Comparison of ENCODE assay signal across 9 cellular contexts in the genomic region with DNA sequence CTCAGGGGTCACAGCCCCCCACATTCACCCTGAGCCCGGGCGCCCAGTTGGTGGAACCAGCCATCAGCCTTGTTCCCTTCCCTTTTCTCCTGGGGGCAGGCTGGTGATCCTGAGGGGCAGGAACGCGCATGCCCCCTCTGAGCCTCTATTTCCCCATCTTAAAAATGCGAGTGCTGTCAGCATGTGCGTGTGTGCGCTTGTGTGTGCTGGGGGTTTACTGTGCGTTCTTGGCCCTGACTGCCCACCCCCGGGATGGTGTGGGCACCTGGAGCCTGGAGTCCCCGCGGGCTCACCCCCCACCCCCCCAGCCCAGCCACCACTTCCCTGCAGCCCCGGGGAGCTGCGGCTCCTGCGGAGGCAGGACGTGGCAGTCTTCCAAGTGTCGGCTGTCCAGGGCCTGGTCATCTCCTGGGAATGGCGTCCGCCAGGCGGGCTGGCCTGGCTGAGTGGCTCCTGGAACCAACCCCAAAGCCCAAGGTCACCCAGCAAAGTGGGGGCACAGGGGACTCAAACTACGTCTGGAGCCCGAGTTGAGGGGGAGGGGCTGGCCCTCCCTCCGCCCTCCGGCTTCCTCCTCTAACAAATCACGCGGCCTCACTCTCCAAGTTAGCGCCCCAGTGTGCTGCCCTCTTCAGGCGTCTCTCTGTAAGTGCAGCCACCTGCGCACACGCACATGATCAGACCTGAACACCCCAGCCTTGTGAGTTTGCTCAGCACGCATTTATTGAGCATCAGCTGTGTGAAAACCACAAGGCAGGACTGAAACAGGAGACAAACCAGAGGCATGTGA. TPM values are rescaled to one million over a fixed set of nuclear protein-coding genes. Genes with fewer than 3 reads are reported as not detected.
DNase-seq lines count a peak whose midpoint lies in the region; ATAC-seq, FAIRE-seq and TF ChIP-seq lines count a peak whose summit lies in the region.
"Not testable (repeated sequence)": the region's sequence is repeated elsewhere in the genome, so short reads cannot be mapped to it uniquely, and the experiment has no call there.
"Had no signal": no experiment of that assay in that cellular context is flagged by ENCODE, and none has a peak within 500 bp of the region (broad histone marks: within the 10 kb centered on the region; RNA-seq: fewer than 3 reads in every experiment).

No MANE protein-coding gene starts in this region.

- H3K9me3 ChIP-seq in K562 (replicated peaks; ENCODE audit: control insufficient read depth, insufficient read depth, low read depth, low read length); right atrium auricular region; ovary; aorta (ENCODE audit: control insufficient read depth, low read length): not testable (repeated sequence)

- not testable (repeated sequence) for TF ChIP-seq CTCF in K562 (IDR thresholded peaks at IDR 0.05 in 2 of 3, conservative IDR thresholded peaks at IDR 0.05 in 1 of 3; ENCODE audit: insufficient read depth in 2 of 3, low read depth in 1 of 3, low read length in 3 of 3); right atrium auricular region (IDR thresholded peaks at IDR 0.05); ovary (IDR thresholded peaks at IDR 0.05)

- not testable (repeated sequence) for H3K4me3 ChIP-seq in K562; right atrium auricular region; ovary; aorta (ENCODE audit: low read length in 2 of 2)

- not testable (repeated sequence) for DNase-seq in T-cell; K562 (ENCODE audit: extremely low read depth in 1 of 4, low spot score in 3 of 4)
- DNase-seq in right atrium auricular region (ENCODE audit: low spot score) (peak; percentile 43), ovary (peak; percentile 8 to 54 (median 23)), aorta (peak; percentile 29 to 41)

- CTCF ChIA-PET in T-cell (lab: Charles Lee); K562 (lab: Yijun Ruan, JAX; ENCODE audit: low intra/inter-chr PET ratio): not testable (repeated sequence)

- BruUV-seq in K562 (replicated peaks; lab: Mats Ljungman, UMichigan): not testable (repeated sequence)

- H3K27ac ChIP-seq in K562 (ENCODE audit: extremely low read depth, low read depth, low read length); ovary; aorta (ENCODE audit: low read depth in 1 of 2, low read length in 2 of 2): not testable (repeated sequence)
- H3K27ac ChIP-seq in right atrium auricular region: peak overlapping the region in 1 of 2 donors; percentile 51

- H3K27ac Mint-ChIP-seq in T-cell: not testable (repeated sequence)

- TF ChIP-seq POLR2A in K562 (conservative IDR thresholded peaks at IDR 0.05); ovary (IDR thresholded peaks at IDR 0.05): not testable (repeated sequence)

- not testable (repeated sequence) for H3K36me3 ChIP-seq in K562 (ENCODE audit: control insufficient read depth, insufficient read depth, low read length); right atrium auricular region; ovary; aorta (ENCODE audit: control insufficient read depth in 1 of 2, insufficient read depth in 2 of 2, low read length in 1 of 2)

- POLR2A ChIA-PET in T-cell (lab: Charles Lee); K562 (lab: Yijun Ruan, JAX): not testable (repeated sequence)

- H3K27me3 Mint-ChIP-seq in T-cell: not testable (repeated sequence)

- H3K4me3 Mint-ChIP-seq in T-cell: not testable (repeated sequence)

- H3K36me3 Mint-ChIP-seq in T-cell: not testable (repeated sequence)

- peak; percentile 93 for FAIRE-seq in K562 (lab: Jason Lieb, UNC)

- intact Hi-C loops in K562 (cut with micrococcal nuclease); ovary (cut with DNase I); aorta (cut with DNase I): not testable (repeated sequence)

- not testable (repeated sequence) for H3K9me1 ChIP-seq in K562 (ENCODE audit: control insufficient read depth, insufficient read depth, low read length)

- not testable (repeated sequence) for TF ChIP-seq EP300 in K562 (IDR thresholded peaks at IDR 0.05; ENCODE audit: low read length); ovary (IDR thresholded peaks at IDR 0.05)

- TF ChIP-seq RAD21 in K562 (CRISPR knock-in tag; conservative IDR thresholded peaks at IDR 0.05 in 1 of 2, IDR thresholded peaks at IDR 0.05 in 1 of 2): not testable (repeated sequence)

- not testable (repeated sequence) for H3K27me3 ChIP-seq in K562 (ENCODE audit: control insufficient read depth in 2 of 2, insufficient read depth in 2 of 2, low read length in 2 of 2); right atrium auricular region; ovary; aorta (ENCODE audit: control insufficient read depth in 1 of 2, insufficient read depth in 2 of 2, low read length in 1 of 2)

- peak; percentile 59 for ATAC-seq in GM18511 (IDR thresholded peaks at IDR 0.05; ENCODE audit: unreplicated experiment)
- ATAC-seq in GM21576 (IDR thresholded peaks at IDR 0.05; ENCODE audit: unreplicated experiment): peak; percentile 52
- ATAC-seq in HG03097 (IDR thresholded peaks at IDR 0.05; ENCODE audit: low FRiP score, unreplicated experiment): peak; percentile 38
- peak; percentile 92 to 96 (median 94) for ATAC-seq in T-cell (replicated peaks in 1 of 4)
- ATAC-seq in K562: peak; percentile 92
- ATAC-seq in aorta (ENCODE audit: low FRiP score): peak; percentile 94

- H4K20me1 ChIP-seq in K562 (replicated peaks; ENCODE audit: control insufficient read depth, insufficient read depth, low read length): not testable (repeated sequence)

- not testable (repeated sequence) for H3K4me1 ChIP-seq in K562 (replicated peaks in 1 of 2; ENCODE audit: control insufficient read depth in 2 of 2, insufficient read depth in 2 of 2, low read length in 2 of 2); right atrium auricular region; ovary (ENCODE audit: insufficient read depth); aorta (ENCODE audit: control insufficient read depth in 1 of 2, insufficient read depth in 2 of 2, low read length in 2 of 2)

- in situ Hi-C loops in K562 (cut with MboI): loop anchor here (10.0 kb wide), 1 partner anchor 187 kb away; a partner anchor contains a TSS

- not testable (repeated sequence) for H3K9me3 Mint-ChIP-seq in T-cell

- no CpG with 5 or more reads among the region's 30 CpGs for WGBS in K562 (ENCODE audit: insufficient coverage, low coverage, missing lambda C conversion rate)
- 9% methylated on average over 7 of the region's 30 CpGs; no CpG with 5 or more reads in 2 of the 3 donors for WGBS in ovary, 3 donors
- WGBS in aorta, 2 donors: 0 to 1% methylated on average over 1 to 5 of the region's 30 CpGs

- not testable (repeated sequence) for H3K79me2 ChIP-seq in K562 (ENCODE audit: control insufficient read depth, insufficient read depth, low read length)

- not testable (repeated sequence) for H3K4me1 Mint-ChIP-seq in T-cell

- not testable (repeated sequence) for H3K4me2 ChIP-seq in K562 (ENCODE audit: insufficient read depth, low read length)

- not testable (repeated sequence) for H3K9ac ChIP-seq in K562 (ENCODE audit: insufficient read depth in 1 of 2, low read depth in 2 of 2, low read length in 2 of 2)

- not testable (repeated sequence) for H2AFZ ChIP-seq in K562 (ENCODE audit: low read depth, low read length)

RNA-seq across cellular contexts. Expression of a gene that starts 14.2 kb away (rescaled TPM):
- total RNA-seq in T-cell (100 to 1,000 TPM in 1 of 5 donors, 10 to 100 TPM in 4; 28.0 to 106 (median 85.5) TPM), K562 (2014; rRNA removed) (not detected in 2 replicates), K562 (2014; rRNA removed; fragmentation: Illumina TruSeq; extraction: Trizol) (not detected in 2 replicates), K562 (2015; rRNA removed; fragmentation: Illumina TruSeq; extraction: Trizol) (not detected in 2 replicates), K562 (2021) (0.22 TPM in 1 of 2 replicates, not detected in the other), right atrium auricular region (1 to 10 TPM in 1 of 2 donors, not detected in 1; 1.4 TPM), ovary (1 to 10 TPM in 5 of 7 donors, under 1 TPM in 1, not detected in 1; 0.76 to 5.1 (median 1.8) TPM), aorta (1 to 10 TPM; 6.3 to 6.6 TPM)
- 0.48 and 0.81 TPM in 2 replicates for total RNA-seq in K562 (2011; cell fraction: chromatin; rRNA removed; ENCODE audit: low replicate concordance)
- not detected in 2 replicates for total RNA-seq in K562 (2011; cell fraction: nucleolus; rRNA removed)
- 0.37 TPM in 1 of 2 replicates, not detected in the other for total RNA-seq in K562 (2011; cell fraction: nucleoplasm; rRNA removed)
- polyA plus RNA-seq in K562 (2011; rRNA removed) (0.11 TPM in 1 of 2 replicates, not detected in the other), K562 (2014; fragmentation: Illumina TruSeq; extraction: Trizol) (not detected in 2 replicates), K562 (2014; fragmentation: Nextera tagmentation; extraction: Ambion mirVana) (not detected), K562 (2014; rRNA removed) (not detected in 2 replicates), ovary (1 to 10 TPM; 1.0 to 3.6 TPM), aorta (not detected)
- not detected in 2 replicates for polyA plus RNA-seq in K562 (2011; cell fraction: cytosol; rRNA removed)
- not detected in 2 replicates for polyA plus RNA-seq in K562 (2011; cell fraction: nucleus; rRNA removed)
- not detected in 2 replicates for polyA plus RNA-seq in K562 (2012)
- not detected in 2 replicates for polyA minus RNA-seq in K562 (2011; rRNA and poly(A)+ RNA removed)
- polyA minus RNA-seq in K562 (2011; cell fraction: cytosol; rRNA and poly(A)+ RNA removed): not detected in 2 replicates
- not detected in 2 replicates for polyA minus RNA-seq in K562 (2011; cell fraction: nucleus; rRNA and poly(A)+ RNA removed)
- total RNA-seq: progenitor cell of endocrine pancreas had no signal

Comparison
In these comparisons a context has a peak if more than half of its experiments do, and no peak if none do; other contexts are left out.
1. ATAC-seq: peak in every context shown above with its lines; median percentile 94 in aorta; 94 in T-cell; 92 in K562; 59 in GM18511; 52 in GM21576; 38 in HG03097.